Comparison of ENCODE assay signal across 18 cellular contexts in genomic region chr2:197445746-197446145, GRCh38.
"Had no signal": no experiment of that assay in that cellular context is flagged by ENCODE, and none has a peak within 500 bp of the region (broad histone marks: within the 10 kb centered on the region; RNA-seq: fewer than 3 reads in every experiment).

No MANE protein-coding gene starts in this region.

- H3K4me3 ChIP-seq: gastrocnemius medialis, mucosa of descending colon, spleen, upper lobe of left lung had no signal

- ATAC-seq: activated CD8-positive, alpha-beta T cell treated with anti-CD3 and anti-CD28 coated beads, Interleukin-2, amount 10 ng/mL, durations not matched to agents 7 days and 5 days; gastrocnemius medialis; mucosa of descending colon had no signal

- H3K27ac ChIP-seq: brain microvascular endothelial cell, gastrocnemius medialis, spleen, upper lobe of left lung, WERI-Rb-1 had no signal

- H3K36me3 ChIP-seq: brain microvascular endothelial cell, gastrocnemius medialis, spleen, upper lobe of left lung, WERI-Rb-1 had no signal

- DNase-seq: activated CD4-positive, alpha-beta T cell treated with anti-CD3 and anti-CD28 coated beads, Interleukin-2, amount 10 ng/mL, durations not matched to agents 7 days and 5 days; activated CD4-positive, CD25-positive, alpha-beta regulatory T cell treated with anti-CD3 and anti-CD28 coated beads, Interleukin-2, amount 50 U/mL, for 72 hours; activated CD8-positive, alpha-beta T cell treated with anti-CD3 and anti-CD28 coated beads, Interleukin-2, amount 10 ng/mL, durations not matched to agents 7 days and 5 days; activated gamma-delta T cell treated with Interleukin-2 at 50 U/mL for 16 hours; aorta; brain microvascular endothelial cell; caudate nucleus; effector memory CD4-positive, alpha-beta T cell; gastrocnemius medialis; hypothalamus; mesendoderm; mucosa of descending colon; spleen; stimulated activated CD4-positive, alpha-beta T cell treated with anti-CD3 and anti-CD28 coated beads, Interleukin-4, amount 100 ng/mL, for 24 hours; stimulated activated naive CD4-positive, alpha-beta T cell treated with Interleukin-2 at 50 U/mL for 16 hours; T-helper 2 cell; upper lobe of left lung; WERI-Rb-1 had no signal

- H3K4me1 ChIP-seq: gastrocnemius medialis had no signal

- H3K27me3 ChIP-seq: brain microvascular endothelial cell, gastrocnemius medialis, spleen, upper lobe of left lung had no signal

- H3K9me3 ChIP-seq: gastrocnemius medialis, mucosa of descending colon, spleen, upper lobe of left lung had no signal
